Comparison of ENCODE assay signal across 18 cellular contexts in the genomic region with DNA sequence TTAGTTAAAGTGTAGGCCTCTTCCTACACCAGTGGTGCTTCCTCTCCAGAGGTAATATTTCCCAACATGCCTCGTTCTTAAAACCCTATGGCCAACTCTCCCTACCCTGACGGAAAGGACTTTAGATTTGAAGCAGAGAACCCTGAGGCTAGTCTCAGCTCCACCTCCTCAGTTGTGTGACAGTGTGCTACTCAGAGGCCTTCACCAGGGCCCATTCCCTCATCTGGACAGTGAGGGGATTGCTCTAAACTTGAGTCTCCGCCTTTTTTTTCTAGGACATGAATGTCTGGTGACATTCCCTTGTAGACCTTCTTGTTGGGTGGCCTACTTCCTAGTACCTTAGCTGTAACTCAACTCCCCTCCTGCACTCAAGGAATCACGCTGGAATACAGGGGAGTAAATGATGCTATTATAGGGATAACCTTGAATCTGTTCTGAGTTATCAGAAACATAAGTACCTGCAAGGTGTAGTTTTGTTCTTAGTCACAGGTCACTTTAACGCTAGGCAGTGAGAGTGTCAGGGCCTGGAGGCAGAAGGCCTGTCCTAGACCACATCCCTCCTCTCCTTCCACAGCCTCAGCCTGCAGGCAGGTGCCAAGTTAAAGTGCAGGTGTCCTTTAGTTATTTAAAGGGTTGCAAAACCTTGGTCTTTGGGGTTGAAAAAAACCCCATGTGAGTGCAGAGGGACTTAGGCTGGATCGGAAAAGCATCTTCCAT. TPM values are rescaled to one million over a fixed set of nuclear protein-coding genes. Genes with fewer than 3 reads are reported as not detected.
DNase-seq lines count a peak whose midpoint lies in the region; ATAC-seq and TF ChIP-seq lines count a peak whose summit lies in the region.
"Had no signal": no experiment of that assay in that cellular context is flagged by ENCODE, and none has a peak within 500 bp of the region (broad histone marks: within the 10 kb centered on the region; RNA-seq: fewer than 3 reads in every experiment).

No MANE protein-coding gene starts in this region.

- ATAC-seq in DND-41 (ENCODE audit: insufficient read depth, low read depth) (no peak), GM19397 (IDR thresholded peaks at IDR 0.05; ENCODE audit: unreplicated experiment) (peak; percentile 53)
- ATAC-seq: mucosa of descending colon; stimulated activated naive B cell treated with anti-CD40 and anti-IgM and Interleukin-4, amounts not matched to agents 10 μg/mL and 1 μg/mL and 100 μg/mL, for 72 hours had no signal

- H3K9ac ChIP-seq in DND-41 (ENCODE audit: low read depth, low read length), result no peak overlapping the region
- no peak overlapping the region for H3K9ac ChIP-seq in muscle layer of colon (ENCODE audit: low read length)

- no peaks in the 10 kb centered on the region for H3K9me3 ChIP-seq in DND-41 (ENCODE audit: insufficient read depth, low read length, severe bottlenecking)
- H3K9me3 ChIP-seq in muscle layer of colon (ENCODE audit: low read length), result no peaks in the 10 kb centered on the region
- no peaks in the 10 kb centered on the region for H3K9me3 ChIP-seq in tibial nerve
- H3K9me3 ChIP-seq: mucosa of descending colon, right atrium auricular region, tibial artery had no signal

- no peak for DNase-seq in DND-41
- peak; percentile 12 for DNase-seq in RKO (ENCODE audit: low spot score)
- no peak for DNase-seq in NCI-H1092 (lab: John Stamatoyannopoulos, UW)
- DNase-seq in tibial nerve (ENCODE audit: low spot score in 2 of 2), result no peak
- DNase-seq in GM10248 (ENCODE audit: extremely low spot score), result no peak
- DNase-seq: activated T-cell treated with anti-CD3 and anti-CD28 coated beads for 4 hours; Kasumi-1; NCI-H1436 treated with DMSO at 0.1 percent for 48 hours; NCI-H2171 treated with DMSO at 0.1 percent for 48 hours; NCI-H748 treated with DMSO at 0.1 percent for 48 hours; Right ventricle myocardium superior; stimulated activated naive B cell treated with anti-CD40 and anti-IgM and Interleukin-4, amounts not matched to agents 10 μg/mL and 1 μg/mL and 100 μg/mL, for 72 hours; SW 1271; tibial artery had no signal

- TF ChIP-seq EP300 in tibial nerve (IDR thresholded peaks at IDR 0.05), result no peak

- H3K27ac ChIP-seq in DND-41 (ENCODE audit: low read length), result peak overlapping the region; percentile 67
- peak overlapping the region; percentile 39 for H3K27ac ChIP-seq in muscle layer of colon (ENCODE audit: low read depth, low read length)
- no peak overlapping the region for H3K27ac ChIP-seq in tibial nerve
- H3K27ac ChIP-seq: right atrium auricular region, tibial artery had no signal

- H3K27me3 ChIP-seq in DND-41 (ENCODE audit: insufficient read depth, low read length, poor library complexity) (no peaks in the 10 kb centered on the region), muscle layer of colon (ENCODE audit: control insufficient read depth in 1 of 2, insufficient read depth in 2 of 2, low read length in 2 of 2) (no peaks in the 10 kb centered on the region), tibial nerve (no peaks in the 10 kb centered on the region)
- H3K27me3 ChIP-seq: right atrium auricular region, tibial artery had no signal

- H3K4me3 ChIP-seq in DND-41 (ENCODE audit: low read depth in 1 of 2, low read length in 2 of 2), result no peak overlapping the region
- no peak overlapping the region for H3K4me3 ChIP-seq in muscle layer of colon (ENCODE audit: low read depth in 1 of 2, low read length in 2 of 2)
- no peak overlapping the region for H3K4me3 ChIP-seq in tibial nerve
- H3K4me3 ChIP-seq: mucosa of descending colon, right atrium auricular region, tibial artery had no signal

- TF ChIP-seq CTCF in DND-41 (IDR thresholded peaks at IDR 0.05; ENCODE audit: borderline replicate concordance, extremely low read depth, low read length, poor library complexity, severe bottlenecking), result no peak
- no peak for TF ChIP-seq CTCF in tibial nerve (IDR thresholded peaks at IDR 0.05)
- no peak for TF ChIP-seq CTCF in GM10248 (IDR thresholded peaks at IDR 0.05; ENCODE audit: control extremely low read depth, extremely low read depth, low read depth, missing control alignments)

- H3K79me2 ChIP-seq in DND-41 (ENCODE audit: insufficient read depth, low read length), result peaks cover 100% of the 10 kb centered on the region

- CTCF ChIA-PET in GM10248 (lab: Yijun Ruan, JAX), result interaction anchor here (1.2 kb wide), 1 partner anchor 465 kb away, joined by 3 read pairs; no protein-coding TSS in a partner anchor

- POLR2A ChIA-PET in GM10248 (lab: Yijun Ruan, JAX), result no interaction called here

- H2AFZ ChIP-seq in DND-41 (ENCODE audit: low read depth, low read length), result no peak overlapping the region

- H3K4me2 ChIP-seq in DND-41 (ENCODE audit: insufficient read depth, low read length), result no peak overlapping the region

- WGBS in tibial nerve, 2 donors, result 77 to 96% methylated on average over 6 of the region's 6 CpGs

- TF ChIP-seq POLR2A in tibial nerve (IDR thresholded peaks at IDR 0.05), result no peak

- H3K36me3 ChIP-seq in DND-41 (ENCODE audit: insufficient read depth, low read length) (peaks cover 61% of the 10 kb centered on the region), muscle layer of colon (ENCODE audit: insufficient read depth, low read length) (no peaks in the 10 kb centered on the region), tibial nerve (peaks cover 0 to 9% (median 0%) of the 10 kb centered on the region in 3 donors)

- peaks cover 52% of the 10 kb centered on the region for H4K20me1 ChIP-seq in DND-41 (ENCODE audit: insufficient read depth, low read length)

- H3K4me1 ChIP-seq in DND-41 (ENCODE audit: insufficient read depth, low read length) (peaks cover 78% of the 10 kb centered on the region), muscle layer of colon (ENCODE audit: insufficient read depth, low read length) (peaks cover 59% of the 10 kb centered on the region), tibial nerve (peaks cover 0 to 25% (median 10%) of the 10 kb centered on the region in 4 donors)

RNA-seq across cellular contexts. Expression of gene LDHD, which starts 26.9 kb away (rescaled TPM):
- 10 to 100 TPM; 20.1 to 48.7 (median 27.7) TPM for total RNA-seq in tibial nerve

RNA-seq across cellular contexts. Expression of gene ZFP1, which starts 58.7 kb away (rescaled TPM):
- 10 to 100 TPM in 2 of 4 donors, 1 to 10 TPM in 2; 6.3 to 12.6 (median 9.5) TPM for total RNA-seq in tibial nerve

Comparison
In these comparisons a context has a peak if more than half of its experiments do, and no peak if none do; other contexts are left out.
1. H3K27ac ChIP-seq: peak in DND-41 (single experiment) and muscle layer of colon (single experiment); none in tibial nerve (0 of 4).